In the genomic region with DNA sequence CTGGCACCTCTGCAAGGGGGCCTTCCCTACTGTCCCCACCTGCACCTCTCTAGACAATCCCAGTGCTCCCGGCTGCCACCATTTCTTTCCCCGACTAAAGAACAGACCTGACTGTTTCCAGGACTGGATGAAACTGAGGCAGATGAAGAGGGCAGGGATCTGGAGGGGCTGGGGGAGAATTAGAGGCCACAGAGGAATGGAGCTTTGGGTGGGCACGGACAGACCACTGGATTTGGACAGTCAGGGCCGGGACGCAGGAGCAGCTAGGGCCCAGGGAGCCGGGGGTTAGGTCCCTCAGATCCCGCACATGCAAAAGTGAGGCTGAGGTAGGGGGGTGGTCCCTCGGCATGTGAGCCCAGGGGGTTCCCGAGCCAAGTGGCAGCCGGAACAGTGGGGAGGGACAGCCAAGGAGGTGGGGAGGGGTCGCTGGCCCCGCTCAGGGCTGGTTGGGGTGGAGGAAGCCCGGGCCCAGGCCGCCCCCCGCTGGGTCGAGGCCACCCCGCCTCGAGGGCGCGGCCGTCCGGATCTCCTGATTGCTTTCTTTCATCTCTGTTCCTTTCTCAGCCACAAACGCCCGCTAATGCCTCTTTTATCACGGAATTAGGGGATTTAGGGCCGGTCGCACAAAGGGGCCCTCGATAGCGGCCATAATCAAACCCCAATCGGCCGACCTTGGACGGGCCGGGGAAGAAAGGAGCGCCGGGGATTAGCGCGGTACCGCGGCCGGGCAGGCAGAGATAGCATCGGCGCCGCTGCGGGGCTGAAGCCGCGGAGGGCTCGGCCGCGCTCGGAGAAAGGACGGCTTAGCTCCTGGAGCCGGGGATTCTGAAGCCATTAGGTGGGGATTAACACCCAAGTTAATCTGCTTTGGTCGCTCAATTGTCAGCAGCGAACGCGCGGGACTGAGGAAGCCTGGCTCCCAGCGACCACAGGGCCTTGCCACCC, we compare ENCODE assay signal across 9 cellular contexts. TPM values are rescaled to one million over a fixed set of nuclear protein-coding genes. Genes with fewer than 3 reads are reported as not detected.
DNase-seq lines count a peak whose midpoint lies in the region; ATAC-seq and TF ChIP-seq lines count a peak whose summit lies in the region.
"Had no signal": no experiment of that assay in that cellular context is flagged by ENCODE, and none has a peak within 500 bp of the region (broad histone marks: within the 10 kb centered on the region; RNA-seq: fewer than 3 reads in every experiment).

No MANE protein-coding gene starts in this region.

- H3K36me3 ChIP-seq in HAP-1 (replicated peaks) (peaks cover 20% of the 10 kb centered on the region), mammary epithelial cell (ENCODE audit: insufficient read depth, low read length) (no peaks in the 10 kb centered on the region), trophoblast cell (ENCODE audit: control insufficient read depth in 1 of 2, insufficient read depth in 2 of 2, low read length in 2 of 2) (peaks cover 0 to 7% of the 10 kb centered on the region in 2 experiments)
- peaks cover 0 to 11% (median 0%) of the 10 kb centered on the region in 3 experiments for H3K36me3 ChIP-seq in naive thymus-derived CD4-positive, alpha-beta T cell (ENCODE audit: control insufficient read depth in 2 of 3, insufficient read depth in 3 of 3, low read length in 3 of 3)

- no peak overlapping the region for H3K9ac ChIP-seq in mammary epithelial cell (ENCODE audit: insufficient read depth, low read length)
- H3K9ac ChIP-seq in trophoblast cell (ENCODE audit: low read length): no peak overlapping the region

- BruUV-seq in mammary epithelial cell (replicated peaks; lab: Mats Ljungman, UMichigan): no TSS peak

- peak overlapping the region; percentile 52 for H2AFZ ChIP-seq in mammary epithelial cell (ENCODE audit: low read depth, low read length)
- no peak overlapping the region for H2AFZ ChIP-seq in trophoblast cell (ENCODE audit: insufficient read depth, low read length, poor library complexity)

- POLR2A ChIA-PET in naive thymus-derived CD4-positive, alpha-beta T cell (lab: Charles Lee): interaction anchor here (1.1 to 1.2 kb wide), 2 partner anchors 9 to 58 kb away, joined by 3 read pairs; partner anchors contain the start of gene SLC25A1

- peak overlapping the region; percentile 36 to 98 (median 65) for H3K4me3 Mint-ChIP-seq in naive thymus-derived CD4-positive, alpha-beta T cell

- H2BK12ac ChIP-seq in trophoblast cell (ENCODE audit: low read length): no peak overlapping the region

- H3K18ac ChIP-seq in trophoblast cell (ENCODE audit: low read length): no peak overlapping the region

- no peak overlapping the region for H2BK5ac ChIP-seq in trophoblast cell (ENCODE audit: low read depth, low read length, poor library complexity)

- H4K12ac ChIP-seq in trophoblast cell (ENCODE audit: low read depth, low read length): no peak overlapping the region

- peaks cover 18% of the 10 kb centered on the region for H3K27me3 ChIP-seq in HAP-1 (ENCODE audit: low read depth)
- H3K27me3 ChIP-seq in mammary epithelial cell (ENCODE audit: insufficient read depth, low read length): peaks cover 8% of the 10 kb centered on the region
- H3K27me3 ChIP-seq in naive thymus-derived CD4-positive, alpha-beta T cell (ENCODE audit: control insufficient read depth in 2 of 2, insufficient read depth in 2 of 2, low read length in 2 of 2): peaks cover 5 to 23% of the 10 kb centered on the region in 2 donors
- H3K27me3 ChIP-seq in trophoblast cell (ENCODE audit: insufficient read depth, low read length): peaks cover 25% of the 10 kb centered on the region

- no peak overlapping the region for H4K8ac ChIP-seq in trophoblast cell (ENCODE audit: low read depth, low read length)

- H3K4me1 ChIP-seq in HAP-1: peaks cover 25% of the 10 kb centered on the region
- peaks cover 33% of the 10 kb centered on the region for H3K4me1 ChIP-seq in mammary epithelial cell (ENCODE audit: insufficient read depth, low read length)
- peaks cover 11 to 22% of the 10 kb centered on the region in 2 donors for H3K4me1 ChIP-seq in naive thymus-derived CD4-positive, alpha-beta T cell (ENCODE audit: control insufficient read depth in 2 of 2, insufficient read depth in 2 of 2, low read length in 2 of 2)
- peaks cover 20 to 24% of the 10 kb centered on the region in 2 experiments for H3K4me1 ChIP-seq in trophoblast cell (ENCODE audit: control insufficient read depth in 1 of 2, insufficient read depth in 2 of 2, low read length in 2 of 2)

- DNase-seq in AG09309 (ENCODE audit: low read depth) (no peak), HAP-1 (ENCODE audit: low spot score in 2 of 2) (peak; percentile 64 to 75), mammary epithelial cell (no peak), trophoblast cell (no peak), GOT3 (lab: John Stamatoyannopoulos, UW) (no peak), iPS-NIHi11 (ENCODE audit: low spot score) (no peak)
- no peak for DNase-seq in naive thymus-derived CD4-positive, alpha-beta T cell
- DNase-seq: T-helper 9 cell had no signal

- H3K23ac ChIP-seq in trophoblast cell (ENCODE audit: low read length): no peak overlapping the region

- peaks cover 29 to 42% (median 34%) of the 10 kb centered on the region in 7 donors for H3K4me1 Mint-ChIP-seq in naive thymus-derived CD4-positive, alpha-beta T cell

- H3K4me3 ChIP-seq in AG09309 (ENCODE audit: control insufficient read depth, low read depth, low read length) (peak overlapping the region; percentile 37), HAP-1 (peak overlapping the region; percentile 26), mammary epithelial cell (replicated peaks in 1 of 3; ENCODE audit: insufficient read depth in 1 of 3, low read depth in 2 of 3, low read length in 3 of 3) (peak overlapping the region in 1 of 3 experiments; percentile 2), trophoblast cell (ENCODE audit: low read depth, low read length) (no peak overlapping the region)
- no peak overlapping the region for H3K4me3 ChIP-seq in naive thymus-derived CD4-positive, alpha-beta T cell (ENCODE audit: low read length)

- no peak overlapping the region for H4K91ac ChIP-seq in trophoblast cell (ENCODE audit: low read depth, low read length)

- peaks cover 10% of the 10 kb centered on the region for H3K79me1 ChIP-seq in trophoblast cell (ENCODE audit: low read length)

- no peak overlapping the region for H3K4ac ChIP-seq in trophoblast cell (ENCODE audit: low read depth, low read length)

- H3K27ac Mint-ChIP-seq in naive thymus-derived CD4-positive, alpha-beta T cell: peak overlapping the region in 4 of 9 donors; percentile 17 to 95 (median 20)

- 0 out of 2 replicates have a peak, but pooled peaks cover 1% of the 10 kb centered on the region for H3K9me3 ChIP-seq in HAP-1
- H3K9me3 ChIP-seq in mammary epithelial cell (replicated peaks; ENCODE audit: insufficient read depth, low read length): no peaks in the 10 kb centered on the region
- H3K9me3 ChIP-seq in naive thymus-derived CD4-positive, alpha-beta T cell (ENCODE audit: control insufficient read depth in 2 of 3, low read length in 3 of 3): no peaks in the 10 kb centered on the region
- H3K9me3 ChIP-seq in trophoblast cell (ENCODE audit: insufficient read depth, low read depth, low read length): no peaks in the 10 kb centered on the region

- H3K4me2 ChIP-seq in mammary epithelial cell (ENCODE audit: insufficient read depth, low read depth, low read length): peak overlapping the region; percentile 55
- no peak overlapping the region for H3K4me2 ChIP-seq in trophoblast cell (ENCODE audit: low read length)

- no peak overlapping the region for H2BK120ac ChIP-seq in trophoblast cell (ENCODE audit: insufficient read depth, low read length, poor library complexity)

- peaks cover 39% of the 10 kb centered on the region for H3K79me2 ChIP-seq in mammary epithelial cell (ENCODE audit: insufficient read depth, low read length)
- peaks cover 11% of the 10 kb centered on the region for H3K79me2 ChIP-seq in trophoblast cell (ENCODE audit: control insufficient read depth, insufficient read depth, low read length, poor library complexity)

- no peak overlapping the region for H3K14ac ChIP-seq in trophoblast cell (ENCODE audit: low read length)

- H4K20me1 ChIP-seq in mammary epithelial cell (ENCODE audit: insufficient read depth, low read length): no peaks in the 10 kb centered on the region

- CTCF ChIA-PET in mammary epithelial cell (lab: Charles Lee; ENCODE audit: low non-redundant PET): no interaction called here
- CTCF ChIA-PET in naive thymus-derived CD4-positive, alpha-beta T cell (lab: Charles Lee): no interaction called here

- H3K36me3 Mint-ChIP-seq in naive thymus-derived CD4-positive, alpha-beta T cell: no peaks in the 10 kb centered on the region

- intact Hi-C loops in mammary epithelial cell (cut with micrococcal nuclease): no loop called here
- intact Hi-C loops in naive thymus-derived CD4-positive, alpha-beta T cell (cut with micrococcal nuclease): no loop called here

- in situ Hi-C loops in HAP-1 (cut with MboI; ENCODE audit: low sequenced_read_pairs) (no loop called here), mammary epithelial cell (cut with MboI; ENCODE audit: low sequenced_read_pairs in 2 of 2) (no loop called here)

- peaks cover 0 to 7% (median 1%) of the 10 kb centered on the region in 11 donors for H3K9me3 Mint-ChIP-seq in naive thymus-derived CD4-positive, alpha-beta T cell

- no peak for ATAC-seq in naive thymus-derived CD4-positive, alpha-beta T cell
- ATAC-seq in HG03159 (IDR thresholded peaks at IDR 0.05; ENCODE audit: unreplicated experiment): no peak

- no peak for TF ChIP-seq CTCF in AG09309 (IDR thresholded peaks at IDR 0.05; ENCODE audit: control insufficient read depth, insufficient read depth, low read depth, low read length, missing control alignments)
- no peak for TF ChIP-seq CTCF in mammary epithelial cell (conservative IDR thresholded peaks at IDR 0.05 in 1 of 2, IDR thresholded peaks at IDR 0.05 in 1 of 2; ENCODE audit: extremely low read depth in 1 of 2, insufficient read depth in 1 of 2, low read depth in 1 of 2, low read length in 2 of 2)

- dilution Hi-C loops in mammary epithelial cell (cut with HindIII; ENCODE audit: low sequenced_read_pairs): no loop called here

- no peak overlapping the region for H3K27ac ChIP-seq in mammary epithelial cell (ENCODE audit: insufficient read depth, low read depth, low read length)
- no peak overlapping the region for H3K27ac ChIP-seq in naive thymus-derived CD4-positive, alpha-beta T cell (ENCODE audit: low read depth, low read length)
- no peak overlapping the region for H3K27ac ChIP-seq in trophoblast cell (ENCODE audit: low read depth, low read length)

- WGBS in mammary epithelial cell (ENCODE audit: low coverage, missing lambda C conversion rate): 23% methylated on average over 31 of the region's 58 CpGs
- WGBS in trophoblast cell (ENCODE audit: extremely low coverage, insufficient coverage, insufficient read length): no CpG with 5 or more reads among the region's 58 CpGs

- peaks cover 31 to 47% (median 42%) of the 10 kb centered on the region in 5 donors for H3K27me3 Mint-ChIP-seq in naive thymus-derived CD4-positive, alpha-beta T cell

- no peak overlapping the region for H2AK5ac ChIP-seq in trophoblast cell (ENCODE audit: low read length)

RNA-seq across cellular contexts. Expression of gene SLC25A1, which starts 9.3 kb away (rescaled TPM):
- 100 to 1,000 TPM in 1 of 2 donors, 10 to 100 TPM in 1; 70.5 to 130 TPM for total RNA-seq in mammary epithelial cell
- 74.2 TPM for polyA plus RNA-seq in mammary epithelial cell
- polyA minus RNA-seq in mammary epithelial cell: 145 TPM
- 10 to 100 TPM; 19.3 to 34.0 (median 30.7) TPM for total RNA-seq in naive thymus-derived CD4-positive, alpha-beta T cell
- 10 to 100 TPM; 39.4 to 66.5 TPM for polyA plus RNA-seq in naive thymus-derived CD4-positive, alpha-beta T cell
- 98.4 and 99.2 TPM in 2 replicates for polyA plus RNA-seq in trophoblast cell (2013)

RNA-seq across cellular contexts. Expression of gene GSC2, which starts 19.2 kb away (rescaled TPM):
- total RNA-seq in mammary epithelial cell: not detected
- not detected for polyA plus RNA-seq in mammary epithelial cell
- not detected for polyA minus RNA-seq in mammary epithelial cell
- total RNA-seq in naive thymus-derived CD4-positive, alpha-beta T cell: not detected
- not detected for polyA plus RNA-seq in naive thymus-derived CD4-positive, alpha-beta T cell
- polyA plus RNA-seq in trophoblast cell (2013): not detected in 2 replicates

RNA-seq across cellular contexts. Expression of gene ESS2, which starts 24.8 kb away (rescaled TPM):
- total RNA-seq in mammary epithelial cell: 10 to 100 TPM; 12.0 to 17.6 TPM
- 14.6 TPM for polyA plus RNA-seq in mammary epithelial cell
- polyA minus RNA-seq in mammary epithelial cell: 8.0 TPM
- total RNA-seq in naive thymus-derived CD4-positive, alpha-beta T cell: 10 to 100 TPM; 18.3 to 51.6 (median 20.6) TPM
- polyA plus RNA-seq in naive thymus-derived CD4-positive, alpha-beta T cell: 10 to 100 TPM in 1 of 2 donors, 1 to 10 TPM in 1; 8.4 to 13.9 TPM
- 10.5 and 10.8 TPM in 2 replicates for polyA plus RNA-seq in trophoblast cell (2013)

RNA-seq across cellular contexts. Expression of gene TSSK2, which starts 38.2 kb away (rescaled TPM):
- total RNA-seq in mammary epithelial cell: under 1 TPM in 1 of 2 donors, not detected in 1; 0.16 TPM
- polyA plus RNA-seq in mammary epithelial cell: not detected
- polyA minus RNA-seq in mammary epithelial cell: not detected
- total RNA-seq in naive thymus-derived CD4-positive, alpha-beta T cell: under 1 TPM in 1 of 5 experiments, not detected in 4; 0.42 TPM
- polyA plus RNA-seq in naive thymus-derived CD4-positive, alpha-beta T cell: not detected
- polyA plus RNA-seq in trophoblast cell (2013): not detected in 2 replicates

RNA-seq across cellular contexts. Expression of gene DGCR2, which starts 47.1 kb away (rescaled TPM):
- 10 to 100 TPM; 66.1 to 80.9 TPM for total RNA-seq in mammary epithelial cell
- 66.8 TPM for polyA plus RNA-seq in mammary epithelial cell
- 107 TPM for polyA minus RNA-seq in mammary epithelial cell
- 10 to 100 TPM; 38.8 to 79.1 (median 50.4) TPM for total RNA-seq in naive thymus-derived CD4-positive, alpha-beta T cell
- 10 to 100 TPM; 46.2 to 81.9 TPM for polyA plus RNA-seq in naive thymus-derived CD4-positive, alpha-beta T cell
- polyA plus RNA-seq in trophoblast cell (2013): 38.8 and 39.4 TPM in 2 replicates

Comparison
In these comparisons a context has a peak if more than half of its experiments do, and no peak if none do; other contexts are left out.
1. DNase-seq: peak in HAP-1 (2 of 2); none in AG09309 (single experiment), mammary epithelial cell (single experiment), naive thymus-derived CD4-positive, alpha-beta T cell (0 of 9), trophoblast cell (0 of 2), GOT3 (single experiment) and iPS-NIHi11 (single experiment).
2. H3K4me3 ChIP-seq: peak in AG09309 (single experiment) and HAP-1 (single experiment); none in naive thymus-derived CD4-positive, alpha-beta T cell (single experiment) and trophoblast cell (single experiment).